In genomic region chr6:44312901-44313788, GRCh38 we compare ENCODE assay signal across 1 cellular context.
TF ChIP-seq lines count a peak whose summit lies in the region.

AARS2 (minus strand) TSS chr6:44313347; CDS start chr6:44313323, 24 bp downstream.

TF ChIP-seq in H1, 55 proteins besides CTCF, POLR2A, EP300 and RAD21:
- TF ChIP-seq HDAC6 (IDR thresholded peaks at IDR 0.05; ENCODE audit: low read depth, low read length) (no peak), KDM5A (IDR thresholded peaks at IDR 0.05; ENCODE audit: low read length) (peak; percentile 62; the same call in 1 of the 2 replicates), MAFK (IDR thresholded peaks at IDR 0.05; ENCODE audit: low read depth, low read length) (no peak; the same call in 1 of the 2 replicates), GTF2F1 (IDR thresholded peaks at IDR 0.05; ENCODE audit: borderline replicate concordance, low read depth, low read length) (no peak), RFX5 (IDR thresholded peaks at IDR 0.05; ENCODE audit: borderline replicate concordance, low read depth, low read length) (no peak), ATF3 (IDR thresholded peaks at IDR 0.05; ENCODE audit: insufficient read depth, low read depth, low read length) (no peak), NRF1 (IDR thresholded peaks at IDR 0.05; ENCODE audit: low read depth, low read length) (no peak), ATF2 (IDR thresholded peaks at IDR 0.05; ENCODE audit: low read length) (peak; percentile 85), EGR1 (IDR thresholded peaks at IDR 0.05; ENCODE audit: borderline replicate concordance, low read depth, low read length) (peak; percentile 94), GABPA (IDR thresholded peaks at IDR 0.05; ENCODE audit: borderline replicate concordance, insufficient read depth, low read length) (no peak), PHF8 (conservative IDR thresholded peaks at IDR 0.05; ENCODE audit: low read depth, low read length) (peak; percentile 100), YY1 (IDR thresholded peaks at IDR 0.05; ENCODE audit: low read depth, low read length) (peak; percentile 92), ASH2L (IDR thresholded peaks at IDR 0.05; ENCODE audit: low read length) (peak; percentile 85), KDM1A (IDR thresholded peaks at IDR 0.05; ENCODE audit: borderline replicate concordance, low read length) (peak; percentile 84), SP4 (IDR thresholded peaks at IDR 0.05; ENCODE audit: low read length) (peak; percentile 83; the same call in 1 of the 2 replicates), JUND (IDR thresholded peaks at IDR 0.05; ENCODE audit: low read length) (0 out of 2 replicates have a peak, but pooled peaks have one; percentile 29), ZNF274 (IDR thresholded peaks at IDR 0.05; ENCODE audit: borderline replicate concordance, extremely low read depth, low read length) (no peak), TEAD4 (IDR thresholded peaks at IDR 0.05; ENCODE audit: low read depth, low read length) (no peak), SAP30 (IDR thresholded peaks at IDR 0.05; ENCODE audit: insufficient read depth, insufficient replicate concordance, low read length) (no peak), TAF7 (optimal IDR thresholded peaks at IDR 0.05; ENCODE audit: borderline replicate concordance, low read depth, low read length) (peak; percentile 98), CREB1 (IDR thresholded peaks at IDR 0.05) (peak; percentile 89), BRCA1 (IDR thresholded peaks at IDR 0.05; ENCODE audit: low read depth, low read length) (no peak), CTBP2 (IDR thresholded peaks at IDR 0.05; ENCODE audit: borderline replicate concordance, insufficient read depth, insufficient read length, low read length) (no peak), E2F6 (IDR thresholded peaks at IDR 0.05) (peak; percentile 46; the same call in 1 of the 2 replicates), HDAC2 (IDR thresholded peaks at IDR 0.05; ENCODE audit: borderline replicate concordance in 1 of 2, low read depth in 2 of 2, low read length in 2 of 2) (0 out of 4 replicates have a peak, but pooled peaks of 1 of the 2 experiments have one; percentile 2), TCF12 (IDR thresholded peaks at IDR 0.05; ENCODE audit: low read depth, low read length) (peak; percentile 87; the same call in 1 of the 2 replicates), POLR2AphosphoS5 (IDR thresholded peaks at IDR 0.05; ENCODE audit: low read depth, low read length) (peak; percentile 95), RNF2 (IDR thresholded peaks at IDR 0.05; ENCODE audit: borderline replicate concordance, low read depth, low read length, missing control alignments, poor library complexity, severe bottlenecking) (no peak), SP1 (IDR thresholded peaks at IDR 0.05; ENCODE audit: low read depth, low read length) (peak; percentile 80), MAX (IDR thresholded peaks at IDR 0.05) (peak; percentile 57; the same call in 1 of the 2 replicates), SP2 (IDR thresholded peaks at IDR 0.05; ENCODE audit: low read length) (peak; percentile 92), RBBP5 (IDR thresholded peaks at IDR 0.05; ENCODE audit: borderline replicate concordance, low read depth, low read length) (peak; percentile 97), TAF1 (IDR thresholded peaks at IDR 0.05; ENCODE audit: low read depth, low read length) (peak; percentile 99), NANOG (IDR thresholded peaks at IDR 0.05; ENCODE audit: insufficient read depth, low read depth, low read length, poor library complexity, severe bottlenecking) (no peak), TBP (IDR thresholded peaks at IDR 0.05; ENCODE audit: low read depth, low read length) (peak; percentile 96), KDM4A (IDR thresholded peaks at IDR 0.05; ENCODE audit: low read depth, low read length, severe bottlenecking) (peak; percentile 76), CHD2 (IDR thresholded peaks at IDR 0.05; ENCODE audit: low read length) (no peak), SIN3A (conservative IDR thresholded peaks at IDR 0.05 in 1 of 2, IDR thresholded peaks at IDR 0.05 in 1 of 2; ENCODE audit: low read depth in 1 of 2, low read length in 2 of 2) (peak in 1 of 2 experiments; percentile 90; a peak in 2 of 4 replicates), POU5F1 (IDR thresholded peaks at IDR 0.05; ENCODE audit: low read depth, low read length) (0 out of 2 replicates have a peak, but pooled peaks have one; percentile 2)
